ENCODE assay signal across 10 cellular contexts in the genomic region with DNA sequence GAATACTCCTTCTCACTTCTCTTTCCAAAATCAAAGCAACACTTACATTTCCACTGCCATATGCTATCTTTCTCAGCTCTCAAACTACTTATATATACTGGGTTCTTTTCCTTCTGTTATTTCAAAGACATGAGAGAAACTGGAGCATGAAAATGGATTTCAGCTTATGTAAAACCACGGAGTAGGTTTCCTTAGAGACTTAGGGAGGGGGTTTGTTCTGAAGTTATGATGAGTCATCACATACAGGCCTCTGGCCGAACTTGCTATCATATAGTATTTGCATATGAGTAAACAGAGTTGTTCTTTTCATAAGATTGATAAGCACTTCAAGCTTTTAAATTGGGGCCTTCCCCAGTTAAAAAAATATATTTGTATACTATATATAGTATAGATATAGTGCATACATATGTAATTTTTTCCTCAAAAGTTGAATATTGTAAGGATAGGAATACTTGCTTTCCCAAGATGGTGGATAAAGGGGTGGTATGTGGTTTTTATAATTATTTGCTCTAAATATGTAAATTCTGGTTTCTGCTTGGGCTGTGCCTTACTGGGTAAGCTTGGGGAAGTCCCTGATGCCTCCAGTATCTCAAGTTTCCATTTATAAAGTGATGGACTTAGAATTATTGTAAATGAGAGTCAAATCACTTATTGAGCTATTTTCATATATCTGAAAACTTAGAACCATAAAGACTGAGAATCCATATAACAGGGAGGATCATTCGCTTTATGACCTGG.
DNase-seq lines count a peak whose midpoint lies in the region; ATAC-seq, FAIRE-seq and TF ChIP-seq lines count a peak whose summit lies in the region.
"Had no signal": no experiment of that assay in that cellular context is flagged by ENCODE, and none has a peak within 500 bp of the region (broad histone marks: within the 10 kb centered on the region; RNA-seq: fewer than 3 reads in every experiment).

No MANE protein-coding gene starts in this region.

- TF ChIP-seq EP300 in K562 (IDR thresholded peaks at IDR 0.05; ENCODE audit: low read length) = no peak

- H3K9me1 ChIP-seq in K562 (ENCODE audit: control insufficient read depth, insufficient read depth, low read length) = no peaks in the 10 kb centered on the region

- H3K79me2 ChIP-seq in K562 (ENCODE audit: control insufficient read depth, insufficient read depth, low read length) = no peaks in the 10 kb centered on the region

- no peaks in the 10 kb centered on the region for H3K36me3 ChIP-seq in K562 (ENCODE audit: control insufficient read depth, insufficient read depth, low read length)

- DNase-seq in K562 (ENCODE audit: extremely low read depth in 1 of 4, low spot score in 3 of 4) (peak in 3 of 4 experiments; percentile 11 to 43 (median 15)), retinal pigment epithelial cell (ENCODE audit: low read depth) (peak; percentile 54)
- DNase-seq in activated naive CD4-positive, alpha-beta T cell treated with anti-CD3 and anti-CD28 coated beads for 36 hours = no peak
- DNase-seq in activated CD8-positive, alpha-beta memory T cell treated with anti-CD3 and anti-CD28 coated beads, Interleukin-2, amount 50 U/mL, for 4 hours = no peak
- DNase-seq: cortex of kidney, NCI-H510A treated with DMSO at 0.1 percent for 48 hours had no signal

- H3K4me3 Mint-ChIP-seq in activated naive CD4-positive, alpha-beta T cell treated with anti-CD3 and anti-CD28 coated beads for 36 hours = no peak overlapping the region
- H3K4me3 Mint-ChIP-seq: T-helper 1 cell treated with Interleukin-12 subunit alpha and Interleukin-12 subunit beta and Interleukin-4 antibody, amounts not matched to agents 30 μg/mL and 1 μg/mL, for 36 hours had no signal

- H2AFZ ChIP-seq in K562 (ENCODE audit: low read depth, low read length) = peak overlapping the region; percentile 80

- no peak for TF ChIP-seq RAD21 in K562 (CRISPR knock-in tag; conservative IDR thresholded peaks at IDR 0.05 in 1 of 2, IDR thresholded peaks at IDR 0.05 in 1 of 2)

- no TSS peak for BruUV-seq in K562 (replicated peaks; lab: Mats Ljungman, UMichigan)

- 0% methylated on average over 3 of the region's 3 CpGs for WGBS in K562 (ENCODE audit: insufficient coverage, low coverage, missing lambda C conversion rate)

- H3K4me1 Mint-ChIP-seq in activated naive CD4-positive, alpha-beta T cell treated with anti-CD3 and anti-CD28 coated beads for 36 hours (ENCODE audit: low read depth) = no peaks in the 10 kb centered on the region

- intact Hi-C loops in K562 (cut with micrococcal nuclease) = no loop called here
- intact Hi-C loops in activated naive CD4-positive, alpha-beta T cell treated with anti-CD3 and anti-CD28 coated beads for 36 hours (cut with micrococcal nuclease) = no loop called here

- no peaks in the 10 kb centered on the region for H3K36me3 Mint-ChIP-seq in activated naive CD4-positive, alpha-beta T cell treated with anti-CD3 and anti-CD28 coated beads for 36 hours (ENCODE audit: low read depth)

- H3K9me3 ChIP-seq in K562 (replicated peaks; ENCODE audit: control insufficient read depth, insufficient read depth, low read depth, low read length) = no peaks in the 10 kb centered on the region

- no peaks in the 10 kb centered on the region for H3K27me3 Mint-ChIP-seq in activated naive CD4-positive, alpha-beta T cell treated with anti-CD3 and anti-CD28 coated beads for 36 hours (ENCODE audit: low read depth)

- no peak for TF ChIP-seq POLR2A in K562 (conservative IDR thresholded peaks at IDR 0.05)

- no peak for FAIRE-seq in K562 (lab: Jason Lieb, UNC)

- H3K27ac ChIP-seq in K562 (ENCODE audit: extremely low read depth, low read depth, low read length) = peak overlapping the region; percentile 53; the same call in 2 of the 3 replicates

- H3K9ac ChIP-seq in K562 (ENCODE audit: insufficient read depth in 1 of 2, low read depth in 2 of 2, low read length in 2 of 2) = no peak overlapping the region

- H3K4me2 ChIP-seq in K562 (ENCODE audit: insufficient read depth, low read length) = peak overlapping the region; percentile 32

- POLR2A ChIA-PET in K562 (lab: Yijun Ruan, JAX) = no interaction called here

- no peaks in the 10 kb centered on the region for H3K9me3 Mint-ChIP-seq in activated naive CD4-positive, alpha-beta T cell treated with anti-CD3 and anti-CD28 coated beads for 36 hours
- H3K9me3 Mint-ChIP-seq: T-helper 1 cell treated with Interleukin-12 subunit alpha and Interleukin-12 subunit beta and Interleukin-4 antibody, amounts not matched to agents 30 μg/mL and 1 μg/mL, for 36 hours had no signal

- in situ Hi-C loops in K562 (cut with MboI) = no loop called here

- CTCF ChIA-PET in K562 (lab: Yijun Ruan, JAX; ENCODE audit: low intra/inter-chr PET ratio) = no interaction called here
- CTCF ChIA-PET in activated naive CD4-positive, alpha-beta T cell treated with anti-CD3 and anti-CD28 coated beads for 36 hours (lab: Charles Lee) = no interaction called here

- H3K27ac Mint-ChIP-seq in activated naive CD4-positive, alpha-beta T cell treated with anti-CD3 and anti-CD28 coated beads for 36 hours = no peak overlapping the region
- H3K27ac Mint-ChIP-seq: T-helper 1 cell treated with Interleukin-12 subunit alpha and Interleukin-12 subunit beta and Interleukin-4 antibody, amounts not matched to agents 30 μg/mL and 1 μg/mL, for 36 hours had no signal

- no peak for TF ChIP-seq CTCF in K562 (IDR thresholded peaks at IDR 0.05 in 2 of 3, conservative IDR thresholded peaks at IDR 0.05 in 1 of 3; ENCODE audit: insufficient read depth in 2 of 3, low read depth in 1 of 3, low read length in 3 of 3)
- no peak for TF ChIP-seq CTCF in retinal pigment epithelial cell (conservative IDR thresholded peaks at IDR 0.05; ENCODE audit: low read depth, low read length)

- no peaks in the 10 kb centered on the region for H3K27me3 ChIP-seq in K562 (ENCODE audit: control insufficient read depth in 2 of 2, insufficient read depth in 2 of 2, low read length in 2 of 2)

- peak; percentile 61 for ATAC-seq in GM21367 (IDR thresholded peaks at IDR 0.05; ENCODE audit: unreplicated experiment)
- ATAC-seq in HG03439 (IDR thresholded peaks at IDR 0.05; ENCODE audit: unreplicated experiment) = peak; percentile 65
- ATAC-seq in K562 = peak; percentile 84
- ATAC-seq in GM19463 (IDR thresholded peaks at IDR 0.05; ENCODE audit: unreplicated experiment) = no peak

- peaks cover 0 to 6% of the 10 kb centered on the region in 2 experiments; a peak in 3 of 5 replicates for H3K4me1 ChIP-seq in K562 (replicated peaks in 1 of 2; ENCODE audit: control insufficient read depth in 2 of 2, insufficient read depth in 2 of 2, low read length in 2 of 2)

- H3K4me3 ChIP-seq in K562 = no peak overlapping the region
- no peak overlapping the region for H3K4me3 ChIP-seq in retinal pigment epithelial cell (ENCODE audit: low read length)

- H4K20me1 ChIP-seq in K562 (replicated peaks; ENCODE audit: control insufficient read depth, insufficient read depth, low read length) = no peaks in the 10 kb centered on the region

TF ChIP-seq in K562, 482 proteins besides CTCF, POLR2A, EP300 and RAD21 (continues in another document):
- TF ChIP-seq SIX5 (IDR thresholded peaks at IDR 0.05; ENCODE audit: borderline replicate concordance in 1 of 2, insufficient read depth in 1 of 2, low read depth in 1 of 2, low read length in 2 of 2) = no peak
- no peak for TF ChIP-seq KHSRP (IDR thresholded peaks at IDR 0.05)
- TF ChIP-seq MAFF (IDR thresholded peaks at IDR 0.05; ENCODE audit: low read length) = peak; percentile 93
- TF ChIP-seq PHF8 (IDR thresholded peaks at IDR 0.05; ENCODE audit: borderline replicate concordance, low read length) = no peak
- no peak for TF ChIP-seq ZNF764 (CRISPR knock-in tag; IDR thresholded peaks at IDR 0.05; ENCODE audit: low read depth)
- peak; percentile 96 for TF ChIP-seq C11orf30 (IDR thresholded peaks at IDR 0.05; ENCODE audit: low read depth)
- no peak for TF ChIP-seq BRD4 (IDR thresholded peaks at IDR 0.05)
- peak; percentile 92 for TF ChIP-seq MAFK (IDR thresholded peaks at IDR 0.05; ENCODE audit: low read length)
- TF ChIP-seq, protein P1, sequence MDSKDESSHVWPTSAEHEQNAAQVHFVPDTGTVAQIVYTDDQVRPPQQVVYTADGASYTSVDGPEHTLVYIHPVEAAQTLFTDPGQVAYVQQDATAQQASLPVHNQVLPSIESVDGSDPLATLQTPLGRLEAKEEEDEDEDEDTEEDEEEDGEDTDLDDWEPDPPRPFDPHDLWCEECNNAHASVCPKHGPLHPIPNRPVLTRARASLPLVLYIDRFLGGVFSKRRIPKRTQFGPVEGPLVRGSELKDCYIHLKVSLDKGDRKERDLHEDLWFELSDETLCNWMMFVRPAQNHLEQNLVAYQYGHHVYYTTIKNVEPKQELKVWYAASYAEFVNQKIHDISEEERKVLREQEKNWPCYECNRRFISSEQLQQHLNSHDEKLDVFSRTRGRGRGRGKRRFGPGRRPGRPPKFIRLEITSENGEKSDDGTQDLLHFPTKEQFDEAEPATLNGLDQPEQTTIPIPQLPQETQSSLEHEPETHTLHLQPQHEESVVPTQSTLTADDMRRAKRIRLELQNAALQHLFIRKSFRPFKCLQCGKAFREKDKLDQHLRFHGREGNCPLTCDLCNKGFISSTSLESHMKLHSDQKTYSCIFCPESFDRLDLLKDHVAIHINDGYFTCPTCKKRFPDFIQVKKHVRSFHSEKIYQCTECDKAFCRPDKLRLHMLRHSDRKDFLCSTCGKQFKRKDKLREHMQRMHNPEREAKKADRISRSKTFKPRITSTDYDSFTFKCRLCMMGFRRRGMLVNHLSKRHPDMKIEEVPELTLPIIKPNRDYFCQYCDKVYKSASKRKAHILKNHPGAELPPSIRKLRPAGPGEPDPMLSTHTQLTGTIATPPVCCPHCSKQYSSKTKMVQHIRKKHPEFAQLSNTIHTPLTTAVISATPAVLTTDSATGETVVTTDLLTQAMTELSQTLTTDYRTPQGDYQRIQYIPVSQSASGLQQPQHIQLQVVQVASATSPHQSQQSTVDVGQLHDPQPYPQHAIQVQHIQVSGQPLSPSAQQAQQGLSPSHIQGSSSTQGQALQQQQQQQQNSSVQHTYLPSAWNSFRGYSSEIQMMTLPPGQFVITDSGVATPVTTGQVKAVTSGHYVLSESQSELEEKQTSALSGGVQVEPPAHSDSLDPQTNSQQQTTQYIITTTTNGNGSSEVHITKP (IDR thresholded peaks at IDR 0.05; ENCODE audit: partially characterized antibody) = no peak
- peak; percentile 97 for TF ChIP-seq ZNF316 (IDR thresholded peaks at IDR 0.05)
- TF ChIP-seq, protein P2, sequence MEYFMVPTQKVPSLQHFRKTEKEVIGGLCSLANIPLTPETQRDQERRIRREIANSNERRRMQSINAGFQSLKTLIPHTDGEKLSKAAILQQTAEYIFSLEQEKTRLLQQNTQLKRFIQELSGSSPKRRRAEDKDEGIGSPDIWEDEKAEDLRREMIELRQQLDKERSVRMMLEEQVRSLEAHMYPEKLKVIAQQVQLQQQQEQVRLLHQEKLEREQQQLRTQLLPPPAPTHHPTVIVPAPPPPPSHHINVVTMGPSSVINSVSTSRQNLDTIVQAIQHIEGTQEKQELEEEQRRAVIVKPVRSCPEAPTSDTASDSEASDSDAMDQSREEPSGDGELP (CRISPR knock-in tag; IDR thresholded peaks at IDR 0.05; ENCODE audit: borderline replicate concordance) = no peak
- peak; percentile 53; the same call in 1 of the 2 replicates for TF ChIP-seq JUNB (CRISPR knock-in tag; conservative IDR thresholded peaks at IDR 0.05)
- TF ChIP-seq NBN (IDR thresholded peaks at IDR 0.05; ENCODE audit: low read depth) = no peak

Comparison
In these comparisons a context has a peak if more than half of its experiments do, and no peak if none do; other contexts are left out.
1. DNase-seq: peak in K562 (3 of 4) and retinal pigment epithelial cell (single experiment); none in activated naive CD4-positive, alpha-beta T cell treated with anti-CD3 and anti-CD28 coated beads for 36 hours (single experiment) and activated CD8-positive, alpha-beta memory T cell treated with anti-CD3 and anti-CD28 coated beads, Interleukin-2, amount 50 U/mL, for 4 hours (single experiment).